13 cellular contexts compared by ENCODE assay signal in genomic region chr7:28573751-28574295, GRCh38.
DNase-seq lines count a peak whose midpoint lies in the region; ATAC-seq and FAIRE-seq lines count a peak whose summit lies in the region.
"Had no signal": no experiment of that assay in that cellular context is flagged by ENCODE, and none has a peak within 500 bp of the region (broad histone marks: within the 10 kb centered on the region; RNA-seq: fewer than 3 reads in every experiment).

No MANE protein-coding gene starts in this region.

- H3K27ac Mint-ChIP-seq in dendritic cell treated with granulocyte-macrophage colony-stimulating factor and Interleukin-4, amounts not matched to agents 40 ng/mL and 50 ng/mL, for 4 days, result peak overlapping the region; percentile 78
- no peak overlapping the region for H3K27ac Mint-ChIP-seq in effector memory CD8-positive, alpha-beta T cell
- H3K27ac Mint-ChIP-seq: activated naive CD8-positive, alpha-beta T cell treated with anti-CD3 and anti-CD28 coated beads, Interleukin-2, amount 10 ng/mL, durations not matched to agents 7 days and 5 days; T-helper 1 cell treated with Interleukin-12 subunit alpha and Interleukin-12 subunit beta and Interleukin-4 antibody, amounts not matched to agents 30 μg/mL and 1 μg/mL, for 36 hours had no signal

- peaks cover 34% of the 10 kb centered on the region for H3K27me3 Mint-ChIP-seq in dendritic cell treated with granulocyte-macrophage colony-stimulating factor and Interleukin-4, amounts not matched to agents 40 ng/mL and 50 ng/mL, for 4 days
- peaks cover 10 to 20% of the 10 kb centered on the region in 2 donors for H3K27me3 Mint-ChIP-seq in effector memory CD8-positive, alpha-beta T cell

- H3K9me3 Mint-ChIP-seq in dendritic cell treated with granulocyte-macrophage colony-stimulating factor and Interleukin-4, amounts not matched to agents 40 ng/mL and 50 ng/mL, for 4 days, result no peaks in the 10 kb centered on the region
- H3K9me3 Mint-ChIP-seq in effector memory CD8-positive, alpha-beta T cell, result peaks cover 0 to 1% of the 10 kb centered on the region in 2 donors
- H3K9me3 Mint-ChIP-seq: T-helper 1 cell treated with Interleukin-12 subunit alpha and Interleukin-12 subunit beta and Interleukin-4 antibody, amounts not matched to agents 30 μg/mL and 1 μg/mL, for 36 hours had no signal

- DNase-seq in left ventricle myocardium superior (no peak), cardiac septum (ENCODE audit: low spot score) (no peak), NCI-H748 treated with DMSO at 0.1 percent for 48 hours (lab: John Stamatoyannopoulos, UW) (peak; percentile 91), urothelium cell line (ENCODE audit: low spot score) (peak; percentile 21), iPS-NIHi11 (ENCODE audit: low spot score) (no peak)
- no peak for DNase-seq in effector memory CD8-positive, alpha-beta T cell
- DNase-seq: activated naive CD8-positive, alpha-beta T cell treated with anti-CD3 and anti-CD28 coated beads, Interleukin-2, amount 10 ng/mL, durations not matched to agents 7 days and 5 days; GOT3; NCI-H524 treated with DMSO at 0.1 percent for 48 hours had no signal

- no peak for FAIRE-seq in urothelium cell line (lab: Jason Lieb, UNC)
- FAIRE-seq: G401.6 had no signal

- no peaks in the 10 kb centered on the region for H3K36me3 Mint-ChIP-seq in dendritic cell treated with granulocyte-macrophage colony-stimulating factor and Interleukin-4, amounts not matched to agents 40 ng/mL and 50 ng/mL, for 4 days (ENCODE audit: low read depth)
- no peaks in the 10 kb centered on the region for H3K36me3 Mint-ChIP-seq in effector memory CD8-positive, alpha-beta T cell (ENCODE audit: insufficient read depth)

- H3K4me3 Mint-ChIP-seq in dendritic cell treated with granulocyte-macrophage colony-stimulating factor and Interleukin-4, amounts not matched to agents 40 ng/mL and 50 ng/mL, for 4 days, result no peak overlapping the region
- no peak overlapping the region for H3K4me3 Mint-ChIP-seq in effector memory CD8-positive, alpha-beta T cell
- H3K4me3 Mint-ChIP-seq: activated naive CD8-positive, alpha-beta T cell treated with anti-CD3 and anti-CD28 coated beads, Interleukin-2, amount 10 ng/mL, durations not matched to agents 7 days and 5 days; T-helper 1 cell treated with Interleukin-12 subunit alpha and Interleukin-12 subunit beta and Interleukin-4 antibody, amounts not matched to agents 30 μg/mL and 1 μg/mL, for 36 hours had no signal

- H3K4me1 Mint-ChIP-seq in dendritic cell treated with granulocyte-macrophage colony-stimulating factor and Interleukin-4, amounts not matched to agents 40 ng/mL and 50 ng/mL, for 4 days (ENCODE audit: low read depth), result peaks cover 31% of the 10 kb centered on the region
- H3K4me1 Mint-ChIP-seq in effector memory CD8-positive, alpha-beta T cell (ENCODE audit: low read depth in 2 of 2), result no peaks in the 10 kb centered on the region

- intact Hi-C loops in left ventricle myocardium superior (cut with micrococcal nuclease), result no loop called here
- intact Hi-C loops in cardiac septum (cut with DNase I), result loop anchor here (5.0 kb wide), 1 partner anchor 42 kb away; no protein-coding TSS in a partner anchor
- intact Hi-C loops in dendritic cell treated with granulocyte-macrophage colony-stimulating factor and Interleukin-4, amounts not matched to agents 40 ng/mL and 50 ng/mL, for 4 days (cut with micrococcal nuclease), result no loop called here

- ATAC-seq in left ventricle myocardium superior (peak; percentile 63), GM21717 (IDR thresholded peaks at IDR 0.05; ENCODE audit: unreplicated experiment) (no peak)
- ATAC-seq in effector memory CD8-positive, alpha-beta T cell (replicated peaks), result no peak

Comparison
In these comparisons a context has a peak if more than half of its experiments do, and no peak if none do; other contexts are left out.
1. DNase-seq: peak in NCI-H748 treated with DMSO at 0.1 percent for 48 hours (single experiment) and urothelium cell line (single experiment); none in left ventricle myocardium superior (single experiment), cardiac septum (single experiment), iPS-NIHi11 (single experiment) and effector memory CD8-positive, alpha-beta T cell (0 of 3).